1 cellular context compared by ENCODE assay signal in the genomic region with DNA sequence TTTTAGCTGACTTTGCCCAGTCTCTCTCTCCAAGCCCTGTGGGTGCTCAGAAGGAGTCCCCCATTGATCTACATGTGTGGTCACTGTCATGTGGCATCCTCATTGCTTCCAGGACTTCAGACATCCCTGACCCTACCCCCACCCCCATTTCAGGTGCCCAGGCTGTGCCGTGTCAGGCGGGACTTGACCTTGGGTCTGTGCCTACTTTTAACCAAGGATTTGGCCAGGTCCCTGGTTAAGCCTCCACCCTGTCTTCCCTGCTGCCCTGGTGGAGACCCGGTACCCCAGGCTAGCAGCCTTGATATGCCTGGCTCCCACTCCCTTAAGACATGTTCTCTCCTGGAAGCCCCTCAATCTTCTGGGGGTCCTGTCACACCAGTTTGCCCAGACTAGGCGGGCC.
TF ChIP-seq lines count a peak whose summit lies in the region.

No MANE protein-coding gene starts in this region.

TF ChIP-seq in HCT116, 20 proteins besides CTCF, POLR2A, EP300 and RAD21 (continued from another document):
- TF ChIP-seq, protein P1, sequence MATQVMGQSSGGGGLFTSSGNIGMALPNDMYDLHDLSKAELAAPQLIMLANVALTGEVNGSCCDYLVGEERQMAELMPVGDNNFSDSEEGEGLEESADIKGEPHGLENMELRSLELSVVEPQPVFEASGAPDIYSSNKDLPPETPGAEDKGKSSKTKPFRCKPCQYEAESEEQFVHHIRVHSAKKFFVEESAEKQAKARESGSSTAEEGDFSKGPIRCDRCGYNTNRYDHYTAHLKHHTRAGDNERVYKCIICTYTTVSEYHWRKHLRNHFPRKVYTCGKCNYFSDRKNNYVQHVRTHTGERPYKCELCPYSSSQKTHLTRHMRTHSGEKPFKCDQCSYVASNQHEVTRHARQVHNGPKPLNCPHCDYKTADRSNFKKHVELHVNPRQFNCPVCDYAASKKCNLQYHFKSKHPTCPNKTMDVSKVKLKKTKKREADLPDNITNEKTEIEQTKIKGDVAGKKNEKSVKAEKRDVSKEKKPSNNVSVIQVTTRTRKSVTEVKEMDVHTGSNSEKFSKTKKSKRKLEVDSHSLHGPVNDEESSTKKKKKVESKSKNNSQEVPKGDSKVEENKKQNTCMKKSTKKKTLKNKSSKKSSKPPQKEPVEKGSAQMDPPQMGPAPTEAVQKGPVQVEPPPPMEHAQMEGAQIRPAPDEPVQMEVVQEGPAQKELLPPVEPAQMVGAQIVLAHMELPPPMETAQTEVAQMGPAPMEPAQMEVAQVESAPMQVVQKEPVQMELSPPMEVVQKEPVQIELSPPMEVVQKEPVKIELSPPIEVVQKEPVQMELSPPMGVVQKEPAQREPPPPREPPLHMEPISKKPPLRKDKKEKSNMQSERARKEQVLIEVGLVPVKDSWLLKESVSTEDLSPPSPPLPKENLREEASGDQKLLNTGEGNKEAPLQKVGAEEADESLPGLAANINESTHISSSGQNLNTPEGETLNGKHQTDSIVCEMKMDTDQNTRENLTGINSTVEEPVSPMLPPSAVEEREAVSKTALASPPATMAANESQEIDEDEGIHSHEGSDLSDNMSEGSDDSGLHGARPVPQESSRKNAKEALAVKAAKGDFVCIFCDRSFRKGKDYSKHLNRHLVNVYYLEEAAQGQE (IDR thresholded peaks at IDR 0.05; ENCODE audit: low read depth): no peak
- TF ChIP-seq ELF1 (IDR thresholded peaks at IDR 0.05; ENCODE audit: borderline replicate concordance, low read depth) (no peak), EGR1 (IDR thresholded peaks at IDR 0.05; ENCODE audit: low read depth) (no peak), POLR2AphosphoS5 (IDR thresholded peaks at IDR 0.05; ENCODE audit: low read depth, low read length) (no peak)
